In genomic region chr7:16129431-16130126, GRCh38 we compare ENCODE assay signal across 8 cellular contexts.
A peak's percentile ranks its signal among the peaks of the same experiment; 100 is the strongest.
DNase-seq lines count a peak whose midpoint lies in the region; ATAC-seq and TF ChIP-seq lines count a peak whose summit lies in the region.
"Had no signal": no experiment of that assay in that cellular context is flagged by ENCODE, and none has a peak within 500 bp of the region (broad histone marks: within the 10 kb centered on the region; RNA-seq: fewer than 3 reads in every experiment).

No MANE protein-coding gene starts in this region.

- no peak for TF ChIP-seq CTCF in epithelial cell of esophagus (IDR thresholded peaks at IDR 0.05; ENCODE audit: insufficient read depth, low read depth, low read length, missing control alignments)
- TF ChIP-seq CTCF in retinal pigment epithelial cell (conservative IDR thresholded peaks at IDR 0.05; ENCODE audit: low read depth, low read length), result no peak

- peak overlapping the region; percentile 79 for H3K27ac ChIP-seq in GM23248

- H3K4me3 ChIP-seq in GM23248 (peak overlapping the region; percentile 50), epithelial cell of esophagus (ENCODE audit: low read length) (no peak overlapping the region), retinal pigment epithelial cell (ENCODE audit: low read length) (no peak overlapping the region)

- peak overlapping the region; percentile 26 for H3K9ac ChIP-seq in GM23248

- peak overlapping the region; percentile 68 for H3K4me2 ChIP-seq in GM23248 (ENCODE audit: unreplicated experiment)

- no peaks in the 10 kb centered on the region for H3K36me3 ChIP-seq in GM23248 (ENCODE audit: low read depth)

- no peak for ATAC-seq in HG03378 (IDR thresholded peaks at IDR 0.05; ENCODE audit: unreplicated experiment)

- H2AFZ ChIP-seq in GM23248, result peak overlapping the region; percentile 68

- H3K9me2 ChIP-seq in GM23248 (ENCODE audit: insufficient read depth), result no peaks in the 10 kb centered on the region

- no peaks in the 10 kb centered on the region for H3K79me2 ChIP-seq in GM23248 (ENCODE audit: insufficient read depth)

- peak; percentile 81 for DNase-seq in GM23248
- DNase-seq in NCI-H524 treated with DMSO at 0.1 percent for 48 hours (lab: John Stamatoyannopoulos, UW), result peak; percentile 24
- DNase-seq in epithelial cell of esophagus (ENCODE audit: low read depth), result peak; percentile 84
- DNase-seq in retinal pigment epithelial cell (ENCODE audit: low read depth), result peak; percentile 8
- no peak for DNase-seq in nucleus accumbens (lab: John Stamatoyannopoulos, UW)
- no peak for DNase-seq in Kasumi-1 (lab: John Stamatoyannopoulos, UW)
- DNase-seq: NCI-H1930 had no signal

- H3K9me3 ChIP-seq in GM23248 (ENCODE audit: low read depth), result no peaks in the 10 kb centered on the region

- H4K20me1 ChIP-seq in GM23248 (ENCODE audit: insufficient read depth), result no peaks in the 10 kb centered on the region

- in situ Hi-C loops in GM23248 (cut with MboI), result no loop called here

- 2 to 9% methylated on average over 4 of the region's 4 CpGs for WGBS in GM23248 (ENCODE audit: low coverage in 1 of 2, low lambda C conversion rate in 2 of 2, missing lambda C conversion rate in 2 of 2), 2 experiments

- H3K4me1 ChIP-seq in GM23248 (ENCODE audit: insufficient read depth), result peaks cover 24% of the 10 kb centered on the region

- H3K27me3 ChIP-seq in GM23248 (replicated peaks; ENCODE audit: insufficient read depth), result no peaks in the 10 kb centered on the region

- H3F3A ChIP-seq in GM23248 (ENCODE audit: insufficient read depth), result peaks cover 30% of the 10 kb centered on the region

Comparison
In these comparisons a context has a peak if more than half of its experiments do, and no peak if none do; other contexts are left out.
1. DNase-seq: peak in GM23248 (single experiment), NCI-H524 treated with DMSO at 0.1 percent for 48 hours (single experiment), epithelial cell of esophagus (single experiment) and retinal pigment epithelial cell (single experiment); none in nucleus accumbens (0 of 56) and Kasumi-1 (0 of 2).